In the genomic region with DNA sequence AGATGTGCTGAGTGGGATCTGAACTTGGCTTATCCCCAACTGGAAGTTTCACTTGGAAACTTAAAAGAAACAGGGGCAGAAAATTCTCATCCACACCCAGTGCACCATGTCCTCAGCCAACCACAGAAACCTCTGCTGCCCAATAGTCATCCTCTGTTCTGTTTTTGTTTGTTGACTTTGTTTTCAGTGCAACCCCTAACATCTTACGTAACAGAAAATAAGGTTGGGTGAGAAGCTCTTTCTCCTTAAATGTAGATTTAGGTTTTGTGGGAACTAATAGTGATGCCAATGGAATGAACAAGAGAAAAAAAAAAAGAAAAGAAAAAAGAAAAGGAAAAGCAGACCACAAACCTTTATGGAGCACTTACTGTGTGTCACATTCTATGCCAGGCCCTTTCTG, we compare ENCODE assay signal across 22 cellular contexts.
"Had no signal": no experiment of that assay in that cellular context is flagged by ENCODE, and none has a peak within 500 bp of the region (broad histone marks: within the 10 kb centered on the region; RNA-seq: fewer than 3 reads in every experiment).

No MANE protein-coding gene starts in this region.

- DNase-seq: hypothalamus; immature natural killer cell; kidney; left colon; left lung; lower lobe of right lung; mesendoderm; naive thymus-derived CD4-positive, alpha-beta T cell; ovary; retina; right cardiac atrium; sigmoid colon; stimulated activated CD4-positive, alpha-beta T cell treated with anti-CD3 and anti-CD28 coated beads, Interleukin-2, amount 100 ng/mL, for 24 hours; stimulated activated CD4-positive, alpha-beta T cell treated with anti-CD3 and anti-CD28 coated beads, Interleukin-4, amount 100 ng/mL, for 1 hour; stimulated activated naive B cell treated with anti-CD40 and anti-IgM and Interleukin-4, amounts not matched to agents 10 μg/mL and 1 μg/mL and 100 μg/mL, for 72 hours; stimulated activated naive CD8-positive, alpha-beta T cell treated with anti-CD3 and anti-CD28 coated beads, Interleukin-15, Interleukin-2, amounts not matched to agents 100 U/mL and 50 U/mL, for 24 hours; stomach; testis; thyroid gland; transverse colon; upper lobe of left lung had no signal

- ATAC-seq: left colon; left lung; lower lobe of right lung; naive thymus-derived CD4-positive, alpha-beta T cell; natural killer cell treated with Interleukin-12 subunit alpha and Interleukin-12 subunit beta and Interleukin-15 and Interleukin-18, amount 100 ng/mL, for 72 hours; right cardiac atrium; stimulated activated naive B cell treated with anti-CD40 and anti-IgM and Interleukin-4, amounts not matched to agents 10 μg/mL and 1 μg/mL and 100 μg/mL, for 72 hours; stimulated activated naive CD8-positive, alpha-beta T cell treated with anti-CD3 and anti-CD28 coated beads, Interleukin-15, Interleukin-2, amounts not matched to agents 100 U/mL and 50 U/mL, for 24 hours had no signal
